In the genomic region with DNA sequence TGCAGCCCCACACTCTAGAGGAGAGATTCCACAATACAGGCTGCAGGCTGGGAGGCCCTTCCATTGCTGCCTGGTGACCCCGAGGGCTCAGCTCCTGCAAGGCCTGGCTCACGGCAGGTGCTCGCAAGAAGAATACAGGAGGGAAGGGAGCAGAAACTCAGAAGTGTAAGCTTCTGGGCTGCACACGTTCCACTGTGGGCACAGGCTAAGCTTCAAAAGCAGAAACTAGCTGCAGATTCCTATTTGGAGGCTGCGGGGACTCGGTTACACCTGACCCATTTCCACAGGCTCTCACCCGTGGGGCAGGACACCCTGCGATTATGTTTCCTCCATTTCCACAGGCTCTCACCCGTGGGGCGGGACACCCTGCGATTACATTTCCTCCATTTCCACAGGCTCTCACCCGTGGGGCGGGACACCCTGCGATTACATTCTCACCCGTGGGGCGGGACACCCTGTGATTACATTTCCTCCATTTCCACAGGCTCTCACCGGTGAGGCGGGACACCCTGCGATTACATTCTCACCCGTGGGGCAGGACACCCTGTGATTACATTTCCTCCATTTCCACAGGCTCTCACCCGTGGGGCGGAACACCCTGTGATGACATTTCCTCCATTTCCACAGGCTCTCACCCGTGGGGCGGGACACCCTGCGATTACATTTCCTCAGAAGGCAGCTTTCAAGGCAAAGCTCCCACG, we compare ENCODE assay signal across 10 cellular contexts. TPM values are rescaled to one million over a fixed set of nuclear protein-coding genes. Genes with fewer than 3 reads are reported as not detected.
A peak's percentile ranks its signal among the peaks of the same experiment; 100 is the strongest.
DNase-seq lines count a peak whose midpoint lies in the region; ATAC-seq lines count a peak whose summit lies in the region.
"Had no signal": no experiment of that assay in that cellular context is flagged by ENCODE, and none has a peak within 500 bp of the region (broad histone marks: within the 10 kb centered on the region; RNA-seq: fewer than 3 reads in every experiment).

No MANE protein-coding gene starts in this region.

- peak overlapping the region; percentile 58 for H3K27ac Mint-ChIP-seq in stimulated activated memory B cell treated with anti-CD40 and anti-IgM and Interleukin-4, amounts not matched to agents 10 μg/mL and 1 μg/mL and 100 μg/mL, for 72 hours

- ATAC-seq in left lobe of liver: no peak
- no peak for ATAC-seq in stimulated activated memory B cell treated with anti-CD40 and anti-IgM and Interleukin-4, amounts not matched to agents 10 μg/mL and 1 μg/mL and 100 μg/mL, for 72 hours

- H3K9me3 ChIP-seq in HUES48 (ENCODE audit: control insufficient read depth, insufficient read depth, low read length): no peaks in the 10 kb centered on the region

- peaks cover 47% of the 10 kb centered on the region for H3K36me3 Mint-ChIP-seq in stimulated activated memory B cell treated with anti-CD40 and anti-IgM and Interleukin-4, amounts not matched to agents 10 μg/mL and 1 μg/mL and 100 μg/mL, for 72 hours

- peaks cover 75% of the 10 kb centered on the region for H3K4me1 Mint-ChIP-seq in stimulated activated memory B cell treated with anti-CD40 and anti-IgM and Interleukin-4, amounts not matched to agents 10 μg/mL and 1 μg/mL and 100 μg/mL, for 72 hours

- H3K27ac ChIP-seq in HUES48 (ENCODE audit: low read depth, low read length): peak overlapping the region; percentile 99

- DNase-seq in activated CD8-positive, alpha-beta memory T cell treated with anti-CD3 and anti-CD28 coated beads, Interleukin-2, amount 50 U/mL, for 48 hours: peak; percentile 23
- DNase-seq in left lobe of liver (ENCODE audit: low spot score) (peak; percentile 44), glomerular visceral epithelial cell (ENCODE audit: extremely low spot score) (no peak), KG1 (lab: John Stamatoyannopoulos, UW) (no peak), HCEC 1CT (no peak)
- DNase-seq: anterior cingulate cortex; effector CD8-positive, alpha-beta T cell; GM23248 had no signal

- H3K4me3 ChIP-seq in HUES48 (ENCODE audit: low read depth, low read length): no peak overlapping the region
- H3K4me3 ChIP-seq: GM23248 had no signal

- H3K27me3 Mint-ChIP-seq in stimulated activated memory B cell treated with anti-CD40 and anti-IgM and Interleukin-4, amounts not matched to agents 10 μg/mL and 1 μg/mL and 100 μg/mL, for 72 hours: no peaks in the 10 kb centered on the region

- peaks cover 70% of the 10 kb centered on the region for H3K36me3 ChIP-seq in HUES48 (ENCODE audit: control insufficient read depth, insufficient read depth, low read length)

- H3K4me3 Mint-ChIP-seq in stimulated activated memory B cell treated with anti-CD40 and anti-IgM and Interleukin-4, amounts not matched to agents 10 μg/mL and 1 μg/mL and 100 μg/mL, for 72 hours: no peak overlapping the region

- peaks cover 61% of the 10 kb centered on the region for H3K4me1 ChIP-seq in HUES48 (ENCODE audit: control insufficient read depth, insufficient read depth, low read length)

- H3K27me3 ChIP-seq in HUES48 (ENCODE audit: control insufficient read depth, insufficient read depth, low read length): no peaks in the 10 kb centered on the region

- peak overlapping the region; percentile 65; the same call in 1 of the 2 replicates for H3K9ac ChIP-seq in HUES48 (ENCODE audit: low read depth, low read length)

- no peaks in the 10 kb centered on the region for H3K9me3 Mint-ChIP-seq in stimulated activated memory B cell treated with anti-CD40 and anti-IgM and Interleukin-4, amounts not matched to agents 10 μg/mL and 1 μg/mL and 100 μg/mL, for 72 hours

RNA-seq across cellular contexts. Expression of a gene that starts 10.3 kb away (rescaled TPM):
- 8.9 TPM for total RNA-seq in left lobe of liver

Comparison
In these comparisons a context has a peak if more than half of its experiments do, and no peak if none do; other contexts are left out.
1. DNase-seq: peak in activated CD8-positive, alpha-beta memory T cell treated with anti-CD3 and anti-CD28 coated beads, Interleukin-2, amount 50 U/mL, for 48 hours (single experiment) and left lobe of liver (single experiment); none in glomerular visceral epithelial cell (single experiment), KG1 (single experiment) and HCEC 1CT (single experiment).